In the genomic region with DNA sequence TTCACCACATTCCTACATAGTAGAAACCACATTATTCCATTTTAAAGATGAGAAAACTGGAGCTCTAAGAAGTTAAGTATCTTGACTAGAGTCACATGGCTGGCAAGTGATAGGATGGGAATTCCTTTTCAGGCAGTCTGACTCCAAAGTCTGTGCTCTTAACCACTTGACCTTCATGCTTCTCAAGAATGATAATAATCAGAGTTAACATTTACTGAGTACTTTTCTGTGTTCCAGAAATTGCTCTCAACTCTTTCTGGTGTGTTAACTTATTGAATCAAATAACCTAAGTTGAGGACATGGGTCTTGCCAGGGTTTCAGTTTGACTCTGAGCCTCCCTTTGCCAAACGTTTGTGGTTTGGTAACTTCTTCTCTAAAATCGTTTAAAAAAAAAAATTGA, we compare ENCODE assay signal across 15 cellular contexts.
DNase-seq lines count a peak whose midpoint lies in the region; ATAC-seq, FAIRE-seq and TF ChIP-seq lines count a peak whose summit lies in the region.
"Had no signal": no experiment of that assay in that cellular context is flagged by ENCODE, and none has a peak within 500 bp of the region (broad histone marks: within the 10 kb centered on the region; RNA-seq: fewer than 3 reads in every experiment).

No MANE protein-coding gene starts in this region.

- H2AK5ac ChIP-seq in mesendoderm (ENCODE audit: low read length) = no peak overlapping the region

- H3K79me1 ChIP-seq in mesendoderm (ENCODE audit: low read length) = no peaks in the 10 kb centered on the region

- no peak for TF ChIP-seq CTCF in brain (conservative IDR thresholded peaks at IDR 0.05)
- no peak for TF ChIP-seq CTCF in vagina (IDR thresholded peaks at IDR 0.05)
- TF ChIP-seq CTCF in foreskin keratinocyte (conservative IDR thresholded peaks at IDR 0.05) = no peak

- H3K27ac Mint-ChIP-seq in brain = peak overlapping the region in 3 of 5 experiments; percentile 8 to 94 (median 19)
- H3K27ac Mint-ChIP-seq: activated naive CD4-positive, alpha-beta T cell treated with anti-CD3 and anti-CD28 coated beads, Interleukin-2, amount 50 U/mL, for 24 hours; memory B cell had no signal

- H3K27ac ChIP-seq in mesendoderm (ENCODE audit: low read depth, low read length) = no peak overlapping the region
- no peak overlapping the region for H3K27ac ChIP-seq in vagina
- H3K27ac ChIP-seq in foreskin keratinocyte = no peak overlapping the region
- H3K27ac ChIP-seq: WERI-Rb-1 had no signal

- no peak overlapping the region for H3K4me3 Mint-ChIP-seq in brain
- H3K4me3 Mint-ChIP-seq: activated naive CD4-positive, alpha-beta T cell treated with anti-CD3 and anti-CD28 coated beads, Interleukin-2, amount 50 U/mL, for 24 hours; memory B cell had no signal

- H4K5ac ChIP-seq in mesendoderm (ENCODE audit: low read length) = no peak overlapping the region

- H3K9me3 Mint-ChIP-seq in brain = peaks cover 3 to 15% (median 5%) of the 10 kb centered on the region in 5 experiments

- peak overlapping the region; percentile 17 for H3K56ac ChIP-seq in mesendoderm (ENCODE audit: low read length)

- H3K27me3 ChIP-seq in mesendoderm (ENCODE audit: insufficient read depth, low read length, poor library complexity) (no peaks in the 10 kb centered on the region), vagina (no peaks in the 10 kb centered on the region), foreskin keratinocyte (no peaks in the 10 kb centered on the region)
- H3K27me3 ChIP-seq: MG63 had no signal

- no peak overlapping the region for H3K4me3 ChIP-seq in mesendoderm (ENCODE audit: low read length)
- no peak overlapping the region for H3K4me3 ChIP-seq in vagina
- H3K4me3 ChIP-seq: MG63 had no signal

- H3K23ac ChIP-seq in mesendoderm (ENCODE audit: low read length) = no peak overlapping the region

- H3K27me3 Mint-ChIP-seq in brain = no peaks in the 10 kb centered on the region

- no peaks in the 10 kb centered on the region for H3K79me2 ChIP-seq in mesendoderm (ENCODE audit: control insufficient read depth, insufficient read depth, low read length)

- TF ChIP-seq POLR2A in vagina (IDR thresholded peaks at IDR 0.05) = no peak

- DNase-seq in Ammon's horn (ENCODE audit: low spot score) = peak; percentile 16
- peak; percentile 29 for DNase-seq in MV-4-11 (lab: John Stamatoyannopoulos, UW)
- DNase-seq in mesendoderm = no peak
- no peak for DNase-seq in urothelium cell line (ENCODE audit: low spot score)
- no peak for DNase-seq in vagina (ENCODE audit: extremely low spot score in 2 of 2)
- DNase-seq in foreskin keratinocyte = no peak
- DNase-seq: MG63; NCI-H2081; NK-92 treated with Interleukin-12 subunit alpha and Interleukin-12 subunit beta, amount 100 ng/mL, for 24 hours; stimulated activated CD4-positive, alpha-beta T cell treated with anti-CD3 and anti-CD28 coated beads, Interleukin-12 subunit alpha, Interleukin-12 subunit beta, amount 100 ng/mL, for 4 hours; WERI-Rb-1 had no signal

- H3K36me3 Mint-ChIP-seq in brain = peaks cover 24% of the 10 kb centered on the region
- H3K36me3 Mint-ChIP-seq: activated naive CD4-positive, alpha-beta T cell treated with anti-CD3 and anti-CD28 coated beads, Interleukin-2, amount 50 U/mL, for 24 hours; memory B cell had no signal

- WGBS in mesendoderm (ENCODE audit: extremely low coverage, insufficient coverage, low lambda C conversion rate) = no CpG with 5 or more reads among the region's 2 CpGs

- H3K4ac ChIP-seq in mesendoderm (ENCODE audit: low read depth, low read length) = peak overlapping the region; percentile 70

- H3K36me3 ChIP-seq in mesendoderm (ENCODE audit: control insufficient read depth, insufficient read depth, low read length) (no peaks in the 10 kb centered on the region), vagina (no peaks in the 10 kb centered on the region)
- H3K36me3 ChIP-seq: MG63, WERI-Rb-1 had no signal

- ATAC-seq in GM18511 (IDR thresholded peaks at IDR 0.05; ENCODE audit: unreplicated experiment) (no peak), foreskin keratinocyte (no peak)

- H3K4me1 Mint-ChIP-seq in brain = peaks cover 58% of the 10 kb centered on the region
- H3K4me1 Mint-ChIP-seq: activated naive CD4-positive, alpha-beta T cell treated with anti-CD3 and anti-CD28 coated beads, Interleukin-2, amount 50 U/mL, for 24 hours; memory B cell had no signal

- H2BK120ac ChIP-seq in mesendoderm (ENCODE audit: low read depth, low read length) = peak overlapping the region; percentile 61

- peak overlapping the region; percentile 84 for H3K18ac ChIP-seq in mesendoderm (ENCODE audit: low read length)

- H4K8ac ChIP-seq in mesendoderm (ENCODE audit: low read depth, low read length) = no peak overlapping the region

- H3K9ac ChIP-seq in mesendoderm (ENCODE audit: low read length) = no peak overlapping the region

- no peaks in the 10 kb centered on the region for H3K9me3 ChIP-seq in vagina
- H3K9me3 ChIP-seq: MG63 had no signal

- H3K4me1 ChIP-seq in mesendoderm (ENCODE audit: control insufficient read depth, low read depth, low read length) (peaks cover 8% of the 10 kb centered on the region), vagina (no peaks in the 10 kb centered on the region), foreskin keratinocyte (peaks cover 41% of the 10 kb centered on the region)

- H3K4me2 ChIP-seq in mesendoderm (ENCODE audit: low read length) = no peak overlapping the region

- no peak for FAIRE-seq in urothelium cell line (lab: Jason Lieb, UNC)

- H2BK15ac ChIP-seq in mesendoderm (replicated peaks; ENCODE audit: low read depth) = no peak overlapping the region

- intact Hi-C loops in vagina (cut with DNase I) = no loop called here

- H2BK5ac ChIP-seq in mesendoderm (ENCODE audit: low read length) = no peak overlapping the region

Comparison
In these comparisons a context has a peak if more than half of its experiments do, and no peak if none do; other contexts are left out.
1. DNase-seq: peak in Ammon's horn (single experiment) and MV-4-11 (single experiment); none in mesendoderm (single experiment), urothelium cell line (single experiment), vagina (0 of 2) and foreskin keratinocyte (0 of 2).